ENCODE assay signal across 8 cellular contexts in the genomic region with DNA sequence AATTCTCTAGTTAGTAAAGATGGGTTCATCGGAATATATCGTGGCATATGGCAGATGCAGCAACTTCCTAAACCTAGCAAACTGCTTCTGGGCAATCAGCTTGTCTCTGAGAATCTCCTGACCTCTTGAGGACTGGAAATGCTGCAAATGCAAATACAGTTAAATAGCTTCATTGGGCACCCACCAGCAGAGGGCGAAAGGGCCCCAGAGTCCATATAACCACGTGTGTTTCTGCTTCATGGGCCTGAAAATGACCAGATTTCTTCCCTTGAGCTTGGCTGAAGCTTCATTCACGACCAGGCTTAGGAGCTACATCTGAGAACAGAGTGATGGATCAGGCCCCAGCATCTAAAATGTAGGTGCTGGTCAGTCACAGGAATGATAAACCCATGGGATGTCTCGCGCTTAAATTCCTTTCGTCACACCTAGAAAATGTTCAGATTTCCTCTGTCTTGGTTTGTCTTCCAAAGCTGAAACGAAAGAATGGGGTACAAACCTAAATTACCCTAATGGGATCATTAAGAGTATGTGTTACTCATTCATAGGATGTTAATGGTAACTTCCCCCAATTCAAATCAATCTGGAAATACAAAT.
A peak's percentile ranks its signal among the peaks of the same experiment; 100 is the strongest.
DNase-seq lines count a peak whose midpoint lies in the region; ATAC-seq lines count a peak whose summit lies in the region.

No MANE protein-coding gene starts in this region.

- 56% methylated on average over 9 of the region's 9 CpGs for WGBS in right cardiac atrium

- intact Hi-C loops in right cardiac atrium (cut with DNase I): no loop called here

- DNase-seq in activated T-cell treated with anti-CD3 and anti-CD28 coated beads for 48 hours (ENCODE audit: low read depth) (peak; percentile 18), activated T-cell treated with anti-CD3 and anti-CD28 coated beads for 4 hours (no peak), NCI-H2029 treated with DMSO at 0.1 percent for 48 hours (lab: John Stamatoyannopoulos, UW) (peak; percentile 32), right cardiac atrium (peak in 2 of 3 donors; percentile 25 to 78), occipital lobe (lab: John Stamatoyannopoulos, UW) (no peak)
- peak; percentile 40 to 47 for DNase-seq in activated CD4-positive, alpha-beta T cell treated with anti-CD3 and anti-CD28 coated beads, Interleukin-2, amount 50 U/mL, for 48 hours
- peak; percentile 11 to 16 for DNase-seq in stimulated activated CD8-positive, alpha-beta memory T cell treated with anti-CD3 and anti-CD28 coated beads, Interleukin-2, amount 100 ng/mL, for 48 hours (ENCODE audit: low read depth in 2 of 2)

- no peak overlapping the region for H3K4me3 ChIP-seq in right cardiac atrium (ENCODE audit: low read length)

- H3K27ac ChIP-seq in right cardiac atrium (ENCODE audit: low read length): no peak overlapping the region

- no peaks in the 10 kb centered on the region for H3K27me3 ChIP-seq in right cardiac atrium (ENCODE audit: control insufficient read depth, insufficient read depth)

- H3K9me3 ChIP-seq in right cardiac atrium (ENCODE audit: control insufficient read depth, low read length): no peaks in the 10 kb centered on the region

- no peaks in the 10 kb centered on the region for H3K4me1 ChIP-seq in right cardiac atrium (ENCODE audit: control insufficient read depth, insufficient read depth, low read length)

- ATAC-seq in right cardiac atrium: peak in 1 of 2 donors; percentile 39
- ATAC-seq in GM21528 (IDR thresholded peaks at IDR 0.05; ENCODE audit: low FRiP score, unreplicated experiment): no peak

Comparison
In these comparisons a context has a peak if more than half of its experiments do, and no peak if none do; other contexts are left out.
1. DNase-seq: peak in activated T-cell treated with anti-CD3 and anti-CD28 coated beads for 48 hours (single experiment), NCI-H2029 treated with DMSO at 0.1 percent for 48 hours (single experiment), activated CD4-positive, alpha-beta T cell treated with anti-CD3 and anti-CD28 coated beads, Interleukin-2, amount 50 U/mL, for 48 hours (2 of 2), right cardiac atrium (2 of 3) and stimulated activated CD8-positive, alpha-beta memory T cell treated with anti-CD3 and anti-CD28 coated beads, Interleukin-2, amount 100 ng/mL, for 48 hours (2 of 2); none in activated T-cell treated with anti-CD3 and anti-CD28 coated beads for 4 hours (single experiment) and occipital lobe (single experiment).